In the genomic region with DNA sequence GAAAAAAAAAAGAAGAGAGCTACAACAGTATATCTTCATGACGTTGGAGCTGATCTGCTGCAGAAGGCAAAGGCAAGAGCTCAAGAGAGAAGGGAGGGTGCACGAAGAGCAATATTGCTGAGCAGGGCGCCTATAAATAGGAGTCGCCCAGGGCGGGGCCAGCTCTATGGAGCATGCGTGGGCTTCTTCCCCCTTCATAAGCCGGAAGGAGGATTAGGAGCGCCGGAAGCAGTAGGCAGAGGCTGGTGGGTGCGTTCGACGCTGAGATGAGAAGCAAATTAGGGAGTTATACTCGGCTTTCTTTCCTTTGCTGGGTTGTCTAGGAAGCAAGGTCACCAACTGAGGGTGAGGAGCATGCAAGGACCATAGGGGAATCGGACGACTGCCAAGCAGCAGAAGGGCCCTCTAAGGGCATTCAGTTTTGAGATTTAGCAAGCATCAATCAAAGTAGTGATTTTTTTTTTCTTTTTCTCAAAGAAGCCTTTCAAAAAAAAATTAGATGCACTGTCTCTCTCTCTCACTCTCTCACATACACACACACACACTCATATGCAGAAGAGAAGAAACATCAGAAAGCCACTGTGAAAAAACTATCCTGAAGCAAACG, we compare ENCODE assay signal across 1 cellular context.
TF ChIP-seq lines count a peak whose summit lies in the region.

No MANE protein-coding gene starts in this region.

TF ChIP-seq in K562, 482 proteins besides CTCF, POLR2A, EP300 and RAD21 (continued from another document):
- TF ChIP-seq, protein P1, sequence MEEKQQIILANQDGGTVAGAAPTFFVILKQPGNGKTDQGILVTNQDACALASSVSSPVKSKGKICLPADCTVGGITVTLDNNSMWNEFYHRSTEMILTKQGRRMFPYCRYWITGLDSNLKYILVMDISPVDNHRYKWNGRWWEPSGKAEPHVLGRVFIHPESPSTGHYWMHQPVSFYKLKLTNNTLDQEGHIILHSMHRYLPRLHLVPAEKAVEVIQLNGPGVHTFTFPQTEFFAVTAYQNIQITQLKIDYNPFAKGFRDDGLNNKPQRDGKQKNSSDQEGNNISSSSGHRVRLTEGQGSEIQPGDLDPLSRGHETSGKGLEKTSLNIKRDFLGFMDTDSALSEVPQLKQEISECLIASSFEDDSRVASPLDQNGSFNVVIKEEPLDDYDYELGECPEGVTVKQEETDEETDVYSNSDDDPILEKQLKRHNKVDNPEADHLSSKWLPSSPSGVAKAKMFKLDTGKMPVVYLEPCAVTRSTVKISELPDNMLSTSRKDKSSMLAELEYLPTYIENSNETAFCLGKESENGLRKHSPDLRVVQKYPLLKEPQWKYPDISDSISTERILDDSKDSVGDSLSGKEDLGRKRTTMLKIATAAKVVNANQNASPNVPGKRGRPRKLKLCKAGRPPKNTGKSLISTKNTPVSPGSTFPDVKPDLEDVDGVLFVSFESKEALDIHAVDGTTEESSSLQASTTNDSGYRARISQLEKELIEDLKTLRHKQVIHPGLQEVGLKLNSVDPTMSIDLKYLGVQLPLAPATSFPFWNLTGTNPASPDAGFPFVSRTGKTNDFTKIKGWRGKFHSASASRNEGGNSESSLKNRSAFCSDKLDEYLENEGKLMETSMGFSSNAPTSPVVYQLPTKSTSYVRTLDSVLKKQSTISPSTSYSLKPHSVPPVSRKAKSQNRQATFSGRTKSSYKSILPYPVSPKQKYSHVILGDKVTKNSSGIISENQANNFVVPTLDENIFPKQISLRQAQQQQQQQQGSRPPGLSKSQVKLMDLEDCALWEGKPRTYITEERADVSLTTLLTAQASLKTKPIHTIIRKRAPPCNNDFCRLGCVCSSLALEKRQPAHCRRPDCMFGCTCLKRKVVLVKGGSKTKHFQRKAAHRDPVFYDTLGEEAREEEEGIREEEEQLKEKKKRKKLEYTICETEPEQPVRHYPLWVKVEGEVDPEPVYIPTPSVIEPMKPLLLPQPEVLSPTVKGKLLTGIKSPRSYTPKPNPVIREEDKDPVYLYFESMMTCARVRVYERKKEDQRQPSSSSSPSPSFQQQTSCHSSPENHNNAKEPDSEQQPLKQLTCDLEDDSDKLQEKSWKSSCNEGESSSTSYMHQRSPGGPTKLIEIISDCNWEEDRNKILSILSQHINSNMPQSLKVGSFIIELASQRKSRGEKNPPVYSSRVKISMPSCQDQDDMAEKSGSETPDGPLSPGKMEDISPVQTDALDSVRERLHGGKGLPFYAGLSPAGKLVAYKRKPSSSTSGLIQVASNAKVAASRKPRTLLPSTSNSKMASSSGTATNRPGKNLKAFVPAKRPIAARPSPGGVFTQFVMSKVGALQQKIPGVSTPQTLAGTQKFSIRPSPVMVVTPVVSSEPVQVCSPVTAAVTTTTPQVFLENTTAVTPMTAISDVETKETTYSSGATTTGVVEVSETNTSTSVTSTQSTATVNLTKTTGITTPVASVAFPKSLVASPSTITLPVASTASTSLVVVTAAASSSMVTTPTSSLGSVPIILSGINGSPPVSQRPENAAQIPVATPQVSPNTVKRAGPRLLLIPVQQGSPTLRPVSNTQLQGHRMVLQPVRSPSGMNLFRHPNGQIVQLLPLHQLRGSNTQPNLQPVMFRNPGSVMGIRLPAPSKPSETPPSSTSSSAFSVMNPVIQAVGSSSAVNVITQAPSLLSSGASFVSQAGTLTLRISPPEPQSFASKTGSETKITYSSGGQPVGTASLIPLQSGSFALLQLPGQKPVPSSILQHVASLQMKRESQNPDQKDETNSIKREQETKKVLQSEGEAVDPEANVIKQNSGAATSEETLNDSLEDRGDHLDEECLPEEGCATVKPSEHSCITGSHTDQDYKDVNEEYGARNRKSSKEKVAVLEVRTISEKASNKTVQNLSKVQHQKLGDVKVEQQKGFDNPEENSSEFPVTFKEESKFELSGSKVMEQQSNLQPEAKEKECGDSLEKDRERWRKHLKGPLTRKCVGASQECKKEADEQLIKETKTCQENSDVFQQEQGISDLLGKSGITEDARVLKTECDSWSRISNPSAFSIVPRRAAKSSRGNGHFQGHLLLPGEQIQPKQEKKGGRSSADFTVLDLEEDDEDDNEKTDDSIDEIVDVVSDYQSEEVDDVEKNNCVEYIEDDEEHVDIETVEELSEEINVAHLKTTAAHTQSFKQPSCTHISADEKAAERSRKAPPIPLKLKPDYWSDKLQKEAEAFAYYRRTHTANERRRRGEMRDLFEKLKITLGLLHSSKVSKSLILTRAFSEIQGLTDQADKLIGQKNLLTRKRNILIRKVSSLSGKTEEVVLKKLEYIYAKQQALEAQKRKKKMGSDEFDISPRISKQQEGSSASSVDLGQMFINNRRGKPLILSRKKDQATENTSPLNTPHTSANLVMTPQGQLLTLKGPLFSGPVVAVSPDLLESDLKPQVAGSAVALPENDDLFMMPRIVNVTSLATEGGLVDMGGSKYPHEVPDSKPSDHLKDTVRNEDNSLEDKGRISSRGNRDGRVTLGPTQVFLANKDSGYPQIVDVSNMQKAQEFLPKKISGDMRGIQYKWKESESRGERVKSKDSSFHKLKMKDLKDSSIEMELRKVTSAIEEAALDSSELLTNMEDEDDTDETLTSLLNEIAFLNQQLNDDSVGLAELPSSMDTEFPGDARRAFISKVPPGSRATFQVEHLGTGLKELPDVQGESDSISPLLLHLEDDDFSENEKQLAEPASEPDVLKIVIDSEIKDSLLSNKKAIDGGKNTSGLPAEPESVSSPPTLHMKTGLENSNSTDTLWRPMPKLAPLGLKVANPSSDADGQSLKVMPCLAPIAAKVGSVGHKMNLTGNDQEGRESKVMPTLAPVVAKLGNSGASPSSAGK (IDR thresholded peaks at IDR 0.05), result peak; percentile 42; the same call in 1 of the 2 replicates
- TF ChIP-seq GABPA (tag; conservative IDR thresholded peaks at IDR 0.05; ENCODE audit: low read depth), result peak; percentile 87
- TF ChIP-seq, protein P2, sequence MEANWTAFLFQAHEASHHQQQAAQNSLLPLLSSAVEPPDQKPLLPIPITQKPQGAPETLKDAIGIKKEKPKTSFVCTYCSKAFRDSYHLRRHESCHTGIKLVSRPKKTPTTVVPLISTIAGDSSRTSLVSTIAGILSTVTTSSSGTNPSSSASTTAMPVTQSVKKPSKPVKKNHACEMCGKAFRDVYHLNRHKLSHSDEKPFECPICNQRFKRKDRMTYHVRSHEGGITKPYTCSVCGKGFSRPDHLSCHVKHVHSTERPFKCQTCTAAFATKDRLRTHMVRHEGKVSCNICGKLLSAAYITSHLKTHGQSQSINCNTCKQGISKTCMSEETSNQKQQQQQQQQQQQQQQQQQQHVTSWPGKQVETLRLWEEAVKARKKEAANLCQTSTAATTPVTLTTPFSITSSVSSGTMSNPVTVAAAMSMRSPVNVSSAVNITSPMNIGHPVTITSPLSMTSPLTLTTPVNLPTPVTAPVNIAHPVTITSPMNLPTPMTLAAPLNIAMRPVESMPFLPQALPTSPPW (CRISPR knock-in tag; IDR thresholded peaks at IDR 0.05), result peak; percentile 59
- TF ChIP-seq MEF2D (tag; conservative IDR thresholded peaks at IDR 0.05; ENCODE audit: low read depth), result 0 out of 2 replicates have a peak, but pooled peaks have one; percentile 31
- TF ChIP-seq, protein P3, sequence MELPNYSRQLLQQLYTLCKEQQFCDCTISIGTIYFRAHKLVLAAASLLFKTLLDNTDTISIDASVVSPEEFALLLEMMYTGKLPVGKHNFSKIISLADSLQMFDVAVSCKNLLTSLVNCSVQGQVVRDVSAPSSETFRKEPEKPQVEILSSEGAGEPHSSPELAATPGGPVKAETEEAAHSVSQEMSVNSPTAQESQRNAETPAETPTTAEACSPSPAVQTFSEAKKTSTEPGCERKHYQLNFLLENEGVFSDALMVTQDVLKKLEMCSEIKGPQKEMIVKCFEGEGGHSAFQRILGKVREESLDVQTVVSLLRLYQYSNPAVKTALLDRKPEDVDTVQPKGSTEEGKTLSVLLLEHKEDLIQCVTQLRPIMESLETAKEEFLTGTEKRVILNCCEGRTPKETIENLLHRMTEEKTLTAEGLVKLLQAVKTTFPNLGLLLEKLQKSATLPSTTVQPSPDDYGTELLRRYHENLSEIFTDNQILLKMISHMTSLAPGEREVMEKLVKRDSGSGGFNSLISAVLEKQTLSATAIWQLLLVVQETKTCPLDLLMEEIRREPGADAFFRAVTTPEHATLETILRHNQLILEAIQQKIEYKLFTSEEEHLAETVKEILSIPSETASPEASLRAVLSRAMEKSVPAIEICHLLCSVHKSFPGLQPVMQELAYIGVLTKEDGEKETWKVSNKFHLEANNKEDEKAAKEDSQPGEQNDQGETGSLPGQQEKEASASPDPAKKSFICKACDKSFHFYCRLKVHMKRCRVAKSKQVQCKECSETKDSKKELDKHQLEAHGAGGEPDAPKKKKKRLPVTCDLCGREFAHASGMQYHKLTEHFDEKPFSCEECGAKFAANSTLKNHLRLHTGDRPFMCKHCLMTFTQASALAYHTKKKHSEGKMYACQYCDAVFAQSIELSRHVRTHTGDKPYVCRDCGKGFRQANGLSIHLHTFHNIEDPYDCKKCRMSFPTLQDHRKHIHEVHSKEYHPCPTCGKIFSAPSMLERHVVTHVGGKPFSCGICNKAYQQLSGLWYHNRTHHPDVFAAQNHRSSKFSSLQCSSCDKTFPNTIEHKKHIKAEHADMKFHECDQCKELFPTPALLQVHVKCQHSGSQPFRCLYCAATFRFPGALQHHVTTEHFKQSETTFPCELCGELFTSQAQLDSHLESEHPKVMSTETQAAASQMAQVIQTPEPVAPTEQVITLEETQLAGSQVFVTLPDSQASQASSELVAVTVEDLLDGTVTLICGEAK (IDR thresholded peaks at IDR 0.05), result peak; percentile 83
- TF ChIP-seq, protein P3 (CRISPR knock-in tag; IDR thresholded peaks at IDR 0.05), result no peak
- TF ChIP-seq, protein P4, sequence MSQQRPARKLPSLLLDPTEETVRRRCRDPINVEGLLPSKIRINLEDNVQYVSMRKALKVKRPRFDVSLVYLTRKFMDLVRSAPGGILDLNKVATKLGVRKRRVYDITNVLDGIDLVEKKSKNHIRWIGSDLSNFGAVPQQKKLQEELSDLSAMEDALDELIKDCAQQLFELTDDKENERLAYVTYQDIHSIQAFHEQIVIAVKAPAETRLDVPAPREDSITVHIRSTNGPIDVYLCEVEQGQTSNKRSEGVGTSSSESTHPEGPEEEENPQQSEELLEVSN (IDR thresholded peaks at IDR 0.05; ENCODE audit: borderline replicate concordance in 1 of 2, extremely low read depth in 1 of 2, insufficient read depth in 1 of 2, insufficient read length in 1 of 2, low read depth in 1 of 2, low read length in 1 of 2, poor library complexity in 1 of 2, severe bottlenecking in 1 of 2), result peak in 1 of 2 experiments; percentile 38
- TF ChIP-seq NR2C2 (CRISPR knock-in tag; IDR thresholded peaks at IDR 0.05), result no peak
- TF ChIP-seq NR2C2 (tag; IDR thresholded peaks at IDR 0.05), result peak; percentile 38; the same call in 1 of the 2 replicates
- peak; percentile 85 to 87 for TF ChIP-seq NRF1 (conservative IDR thresholded peaks at IDR 0.05 in 1 of 2, IDR thresholded peaks at IDR 0.05 in 1 of 2)
- TF ChIP-seq GABPB1 (CRISPR knock-in tag; IDR thresholded peaks at IDR 0.05), result peak; percentile 76
- peak; percentile 90 for TF ChIP-seq L3MBTL2 (IDR thresholded peaks at IDR 0.05)
- peak in 1 of 2 experiments; percentile 17; a peak in 1 of 4 replicates for TF ChIP-seq MAZ (CRISPR knock-in tag; conservative IDR thresholded peaks at IDR 0.05 in 1 of 2, IDR thresholded peaks at IDR 0.05 in 1 of 2)
- TF ChIP-seq, protein P5, sequence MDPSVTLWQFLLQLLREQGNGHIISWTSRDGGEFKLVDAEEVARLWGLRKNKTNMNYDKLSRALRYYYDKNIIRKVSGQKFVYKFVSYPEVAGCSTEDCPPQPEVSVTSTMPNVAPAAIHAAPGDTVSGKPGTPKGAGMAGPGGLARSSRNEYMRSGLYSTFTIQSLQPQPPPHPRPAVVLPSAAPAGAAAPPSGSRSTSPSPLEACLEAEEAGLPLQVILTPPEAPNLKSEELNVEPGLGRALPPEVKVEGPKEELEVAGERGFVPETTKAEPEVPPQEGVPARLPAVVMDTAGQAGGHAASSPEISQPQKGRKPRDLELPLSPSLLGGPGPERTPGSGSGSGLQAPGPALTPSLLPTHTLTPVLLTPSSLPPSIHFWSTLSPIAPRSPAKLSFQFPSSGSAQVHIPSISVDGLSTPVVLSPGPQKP (CRISPR knock-in tag; IDR thresholded peaks at IDR 0.05), result no peak
- TF ChIP-seq GABPB2 (CRISPR knock-in tag; conservative IDR thresholded peaks at IDR 0.05), result no peak
- no peak for TF ChIP-seq RBM17 (IDR thresholded peaks at IDR 0.05; ENCODE audit: borderline replicate concordance, low read depth, low read length)
